ENCODE assay signal across 8 cellular contexts in genomic region chr4:166252487-166253402, GRCh38.
DNase-seq lines count a peak whose midpoint lies in the region; ATAC-seq, FAIRE-seq and TF ChIP-seq lines count a peak whose summit lies in the region.

No MANE protein-coding gene starts in this region.

- H3K9ac ChIP-seq in Karpas-422 (ENCODE audit: low read length) = no peak overlapping the region

- FAIRE-seq in GM19239 (lab: Jason Lieb, UNC) = no peak

- DNase-seq in GM10266 (ENCODE audit: extremely low spot score) (no peak), Karpas-422 (peak; percentile 71), cerebellar cortex (ENCODE audit: low spot score) (peak; percentile 40), neural crest cell (ENCODE audit: low read depth, low spot score) (no peak), GF-D8 (lab: John Stamatoyannopoulos, UW) (no peak), NCI-H128 (lab: John Stamatoyannopoulos, UW; ENCODE audit: unreplicated experiment) (no peak), GM19239 (ENCODE audit: insufficient read length, low spot score) (no peak)

- no peak overlapping the region for H3K27ac ChIP-seq in Karpas-422 (ENCODE audit: low read length)

- peaks cover 20% of the 10 kb centered on the region for H3K9me3 ChIP-seq in Karpas-422 (ENCODE audit: low read length)

- peak; percentile 47 for TF ChIP-seq CTCF in GM10266 (IDR thresholded peaks at IDR 0.05; ENCODE audit: control insufficient read depth, insufficient read depth, low read depth, missing control alignments)
- TF ChIP-seq CTCF in neural crest cell (conservative IDR thresholded peaks at IDR 0.05) = peak; percentile 59

- H3K36me3 ChIP-seq in Karpas-422 (ENCODE audit: insufficient read depth, low read length) = no peaks in the 10 kb centered on the region

- H3K4me1 Mint-ChIP-seq in neural crest cell = no peaks in the 10 kb centered on the region

- H4K20me1 ChIP-seq in Karpas-422 (ENCODE audit: insufficient read depth, low read depth, low read length) = no peaks in the 10 kb centered on the region

- no peak overlapping the region for H3K4me3 Mint-ChIP-seq in neural crest cell

- no peaks in the 10 kb centered on the region for H3K9me2 ChIP-seq in Karpas-422 (replicated peaks; ENCODE audit: insufficient read depth, low read length)

- no peaks in the 10 kb centered on the region for H3K79me2 ChIP-seq in Karpas-422 (ENCODE audit: low read length)

- H3K9me3 Mint-ChIP-seq in neural crest cell = no peaks in the 10 kb centered on the region

- H3K27me3 ChIP-seq in Karpas-422 (ENCODE audit: low read length) = no peaks in the 10 kb centered on the region

- H3K4me2 ChIP-seq in Karpas-422 (ENCODE audit: low read depth, low read length, poor library complexity, severe bottlenecking) = no peak overlapping the region

- no peak overlapping the region for H3K4me3 ChIP-seq in Karpas-422 (ENCODE audit: low read length)

- no peak overlapping the region for H3K27ac Mint-ChIP-seq in neural crest cell (ENCODE audit: unreplicated experiment)

- no peak for ATAC-seq in GM21619 (IDR thresholded peaks at IDR 0.05; ENCODE audit: unreplicated experiment)

- H2AFZ ChIP-seq in Karpas-422 (ENCODE audit: low read length) = no peak overlapping the region

- no peaks in the 10 kb centered on the region for H3K4me1 ChIP-seq in Karpas-422 (ENCODE audit: low read length)

- H3K36me3 Mint-ChIP-seq in neural crest cell (ENCODE audit: low read depth) = no peaks in the 10 kb centered on the region

- no peaks in the 10 kb centered on the region for H3K27me3 Mint-ChIP-seq in neural crest cell (ENCODE audit: low read depth)

Comparison
In these comparisons a context has a peak if more than half of its experiments do, and no peak if none do; other contexts are left out.
1. DNase-seq: peak in Karpas-422 (single experiment) and cerebellar cortex (single experiment); none in GM10266 (single experiment), neural crest cell (single experiment), GF-D8 (single experiment), NCI-H128 (single experiment) and GM19239 (single experiment).